In the genomic region with DNA sequence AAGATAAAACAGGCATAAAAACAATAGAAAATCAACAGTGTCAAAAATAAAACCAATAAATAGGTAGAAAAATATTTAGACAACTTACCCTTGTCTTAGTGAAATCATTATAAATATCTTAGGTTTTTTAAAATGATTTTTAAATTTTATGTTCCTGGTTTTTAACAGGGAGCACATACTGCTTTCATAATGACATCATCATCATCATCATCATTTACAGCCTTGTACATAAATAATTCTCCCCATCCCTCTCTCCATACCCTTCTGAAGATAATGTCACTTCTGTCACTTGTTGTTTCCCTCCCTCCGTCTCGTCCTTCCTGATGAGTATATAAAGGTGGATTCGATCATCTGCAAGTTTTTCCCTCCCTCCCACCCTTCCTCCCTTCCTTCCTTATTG, we compare ENCODE assay signal across 2 cellular contexts.
TF ChIP-seq lines count a peak whose summit lies in the region.

No MANE protein-coding gene starts in this region.

TF ChIP-seq in HepG2, 621 proteins besides CTCF, POLR2A, EP300 and RAD21:
- peak; percentile 56; the same call in 1 of the 2 replicates for TF ChIP-seq CREB1 (IDR thresholded peaks at IDR 0.05)
- TF ChIP-seq CREB1 (CRISPR knock-in tag; IDR thresholded peaks at IDR 0.05) = no peak
- no peak for TF ChIP-seq ZNF776 (CRISPR knock-in tag; IDR thresholded peaks at IDR 0.05)
- no peak for TF ChIP-seq DMAP1 (CRISPR knock-in tag; IDR thresholded peaks at IDR 0.05)
- TF ChIP-seq NONO (IDR thresholded peaks at IDR 0.05) = no peak
- no peak for TF ChIP-seq NONO (CRISPR knock-in tag; conservative IDR thresholded peaks at IDR 0.05)
- no peak for TF ChIP-seq PHF21A (CRISPR knock-in tag; IDR thresholded peaks at IDR 0.05)
- no peak for TF ChIP-seq MIER3 (CRISPR knock-in tag; IDR thresholded peaks at IDR 0.05; ENCODE audit: borderline replicate concordance)
- TF ChIP-seq ZNF570 (CRISPR knock-in tag; IDR thresholded peaks at IDR 0.05; ENCODE audit: borderline replicate concordance) = no peak
- no peak for TF ChIP-seq ZNF235 (CRISPR knock-in tag; IDR thresholded peaks at IDR 0.05; ENCODE audit: borderline replicate concordance)
- TF ChIP-seq ZFP90 (CRISPR knock-in tag; IDR thresholded peaks at IDR 0.05; ENCODE audit: borderline replicate concordance) = no peak
- no peak for TF ChIP-seq ZNF335 (CRISPR knock-in tag; IDR thresholded peaks at IDR 0.05)
- no peak for TF ChIP-seq ZNF792 (CRISPR knock-in tag; IDR thresholded peaks at IDR 0.05)
- no peak for TF ChIP-seq ZNF737 (CRISPR knock-in tag; IDR thresholded peaks at IDR 0.05; ENCODE audit: borderline replicate concordance)
- no peak for TF ChIP-seq ZNF691 (CRISPR knock-in tag; IDR thresholded peaks at IDR 0.05; ENCODE audit: borderline replicate concordance, low read depth)
- TF ChIP-seq ZNF451 (CRISPR knock-in tag; IDR thresholded peaks at IDR 0.05) = no peak
- no peak for TF ChIP-seq CHD2 (IDR thresholded peaks at IDR 0.05; ENCODE audit: low read depth, low read length)
- no peak for TF ChIP-seq ZNF841 (CRISPR knock-in tag; IDR thresholded peaks at IDR 0.05; ENCODE audit: borderline replicate concordance)
- peak; percentile 85 for TF ChIP-seq ATF7 (IDR thresholded peaks at IDR 0.05)
- TF ChIP-seq ATF7 (CRISPR knock-in tag; IDR thresholded peaks at IDR 0.05) = no peak

TF ChIP-seq in HEK293, 187 proteins besides CTCF, POLR2A, EP300 and RAD21:
- TF ChIP-seq, protein P1, sequence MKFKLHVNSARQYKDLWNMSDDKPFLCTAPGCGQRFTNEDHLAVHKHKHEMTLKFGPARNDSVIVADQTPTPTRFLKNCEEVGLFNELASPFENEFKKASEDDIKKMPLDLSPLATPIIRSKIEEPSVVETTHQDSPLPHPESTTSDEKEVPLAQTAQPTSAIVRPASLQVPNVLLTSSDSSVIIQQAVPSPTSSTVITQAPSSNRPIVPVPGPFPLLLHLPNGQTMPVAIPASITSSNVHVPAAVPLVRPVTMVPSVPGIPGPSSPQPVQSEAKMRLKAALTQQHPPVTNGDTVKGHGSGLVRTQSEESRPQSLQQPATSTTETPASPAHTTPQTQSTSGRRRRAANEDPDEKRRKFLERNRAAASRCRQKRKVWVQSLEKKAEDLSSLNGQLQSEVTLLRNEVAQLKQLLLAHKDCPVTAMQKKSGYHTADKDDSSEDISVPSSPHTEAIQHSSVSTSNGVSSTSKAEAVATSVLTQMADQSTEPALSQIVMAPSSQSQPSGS (tag by site-specific recombination; IDR thresholded peaks at IDR 0.05; ENCODE audit: low read depth) = peak; percentile 55
- TF ChIP-seq BCL11A (tag by site-specific recombination; IDR thresholded peaks at IDR 0.05; ENCODE audit: low read depth) = no peak
- no peak for TF ChIP-seq ZNF391 (tag by site-specific recombination; IDR thresholded peaks at IDR 0.05; ENCODE audit: borderline replicate concordance, low read depth)
